ENCODE assay signal across 7 cellular contexts in genomic region chr5:32585122-32585445, GRCh38. TPM values are rescaled to one million over a fixed set of nuclear protein-coding genes. Genes with fewer than 3 reads are reported as not detected.
DNase-seq lines count a peak whose midpoint lies in the region; ATAC-seq and TF ChIP-seq lines count a peak whose summit lies in the region.

No MANE protein-coding gene starts in this region.

- peak overlapping the region; percentile 94 for H3K4me3 Mint-ChIP-seq in activated T-helper 1 cell treated with anti-CD3 and anti-CD28 coated beads, Interleukin-12 subunit alpha, Interleukin-12 subunit beta, Interleukin-2, Interleukin-4 antibody, amounts not matched to agents 30 ng/mL and 10 ng/mL and 1 ng/mL, durations not matched to agents 14 hours and 24 hours and 36 hours
- H3K4me3 Mint-ChIP-seq in stimulated activated naive CD8-positive, alpha-beta T cell treated with anti-CD3 and anti-CD28 coated beads, Interleukin-15, amount 100 ng/mL, for 72 hours, result peak overlapping the region; percentile 90 to 96

- DNase-seq in HL-60 (ENCODE audit: low read depth in 1 of 2, low spot score in 1 of 2), result no peak
- no peak for DNase-seq in activated T-helper 1 cell treated with anti-CD3 and anti-CD28 coated beads, Interleukin-12 subunit alpha, Interleukin-12 subunit beta, Interleukin-2, Interleukin-4 antibody, amounts not matched to agents 30 ng/mL and 10 ng/mL and 1 ng/mL, durations not matched to agents 14 hours and 24 hours and 36 hours (ENCODE audit: low spot score)
- no peak for DNase-seq in stimulated activated naive CD8-positive, alpha-beta T cell treated with anti-CD3 and anti-CD28 coated beads, Interleukin-15, amount 100 ng/mL, for 72 hours
- DNase-seq in NCI-H345 treated with DMSO at 0.1 percent for 48 hours (lab: John Stamatoyannopoulos, UW; ENCODE audit: unreplicated experiment), result no peak
- DNase-seq in NCI-H2081 (lab: John Stamatoyannopoulos, UW), result no peak

- H3K4me3 ChIP-seq in HL-60 (replicated peaks; ENCODE audit: insufficient read depth, low read length), result no peak overlapping the region
- H3K4me3 ChIP-seq in iPS-20b (ENCODE audit: low read length), result peak overlapping the region; percentile 98

- peaks cover 26% of the 10 kb centered on the region for H3K4me1 ChIP-seq in iPS-20b (ENCODE audit: insufficient read depth, low read length)

- peak overlapping the region; percentile 85; the same call in 1 of the 2 replicates for H3K9ac ChIP-seq in iPS-20b (ENCODE audit: low read depth, low read length)

- H3K36me3 ChIP-seq in iPS-20b (ENCODE audit: insufficient read depth, low read depth, low read length), result peaks cover 22% of the 10 kb centered on the region

- intact Hi-C loops in activated T-helper 1 cell treated with anti-CD3 and anti-CD28 coated beads, Interleukin-12 subunit alpha, Interleukin-12 subunit beta, Interleukin-2, Interleukin-4 antibody, amounts not matched to agents 30 ng/mL and 10 ng/mL and 1 ng/mL, durations not matched to agents 14 hours and 24 hours and 36 hours (cut with micrococcal nuclease), result loop anchor here (1.0 to 5.0 kb wide), 7 partner anchors 43 to 1422 kb away; partner anchors contain the start of genes AMACR, C5orf22, DROSHA and GOLPH3

- peak overlapping the region; percentile 96 for H3K27ac ChIP-seq in HL-60 (replicated peaks)
- no peak overlapping the region for H3K27ac ChIP-seq in iPS-20b (ENCODE audit: low read length)

- ATAC-seq in stimulated activated naive CD8-positive, alpha-beta T cell treated with anti-CD3 and anti-CD28 coated beads, Interleukin-15, amount 100 ng/mL, for 72 hours, result no peak
- no peak for ATAC-seq in HG02763 (IDR thresholded peaks at IDR 0.05; ENCODE audit: unreplicated experiment)

- H3K27me3 ChIP-seq in HL-60 (ENCODE audit: insufficient read depth, poor library complexity, severe bottlenecking) (no peaks in the 10 kb centered on the region), iPS-20b (ENCODE audit: insufficient read depth, low read length) (no peaks in the 10 kb centered on the region)

- no peak for TF ChIP-seq CTCF in HL-60 (IDR thresholded peaks at IDR 0.05; ENCODE audit: insufficient read depth, low read length)

- no peaks in the 10 kb centered on the region for H3K27me3 Mint-ChIP-seq in activated T-helper 1 cell treated with anti-CD3 and anti-CD28 coated beads, Interleukin-12 subunit alpha, Interleukin-12 subunit beta, Interleukin-2, Interleukin-4 antibody, amounts not matched to agents 30 ng/mL and 10 ng/mL and 1 ng/mL, durations not matched to agents 14 hours and 24 hours and 36 hours (ENCODE audit: insufficient read depth)
- peaks cover 9% of the 10 kb centered on the region for H3K27me3 Mint-ChIP-seq in stimulated activated naive CD8-positive, alpha-beta T cell treated with anti-CD3 and anti-CD28 coated beads, Interleukin-15, amount 100 ng/mL, for 72 hours

- peaks cover 21% of the 10 kb centered on the region for H3K36me3 Mint-ChIP-seq in activated T-helper 1 cell treated with anti-CD3 and anti-CD28 coated beads, Interleukin-12 subunit alpha, Interleukin-12 subunit beta, Interleukin-2, Interleukin-4 antibody, amounts not matched to agents 30 ng/mL and 10 ng/mL and 1 ng/mL, durations not matched to agents 14 hours and 24 hours and 36 hours (ENCODE audit: low read depth)

- H3K9me3 ChIP-seq in iPS-20b (ENCODE audit: insufficient read depth, low read depth, low read length), result no peaks in the 10 kb centered on the region

- H3K27ac Mint-ChIP-seq in activated T-helper 1 cell treated with anti-CD3 and anti-CD28 coated beads, Interleukin-12 subunit alpha, Interleukin-12 subunit beta, Interleukin-2, Interleukin-4 antibody, amounts not matched to agents 30 ng/mL and 10 ng/mL and 1 ng/mL, durations not matched to agents 14 hours and 24 hours and 36 hours, result peak overlapping the region; percentile 99
- peak overlapping the region; percentile 97 to 98 for H3K27ac Mint-ChIP-seq in stimulated activated naive CD8-positive, alpha-beta T cell treated with anti-CD3 and anti-CD28 coated beads, Interleukin-15, amount 100 ng/mL, for 72 hours

- peaks cover 72% of the 10 kb centered on the region for H3K4me1 Mint-ChIP-seq in activated T-helper 1 cell treated with anti-CD3 and anti-CD28 coated beads, Interleukin-12 subunit alpha, Interleukin-12 subunit beta, Interleukin-2, Interleukin-4 antibody, amounts not matched to agents 30 ng/mL and 10 ng/mL and 1 ng/mL, durations not matched to agents 14 hours and 24 hours and 36 hours (ENCODE audit: low read depth)
- H3K4me1 Mint-ChIP-seq in stimulated activated naive CD8-positive, alpha-beta T cell treated with anti-CD3 and anti-CD28 coated beads, Interleukin-15, amount 100 ng/mL, for 72 hours, result peaks cover 59% of the 10 kb centered on the region

- H3K9me3 Mint-ChIP-seq in activated T-helper 1 cell treated with anti-CD3 and anti-CD28 coated beads, Interleukin-12 subunit alpha, Interleukin-12 subunit beta, Interleukin-2, Interleukin-4 antibody, amounts not matched to agents 30 ng/mL and 10 ng/mL and 1 ng/mL, durations not matched to agents 14 hours and 24 hours and 36 hours, result no peaks in the 10 kb centered on the region
- no peaks in the 10 kb centered on the region for H3K9me3 Mint-ChIP-seq in stimulated activated naive CD8-positive, alpha-beta T cell treated with anti-CD3 and anti-CD28 coated beads, Interleukin-15, amount 100 ng/mL, for 72 hours

RNA-seq across cellular contexts. Expression of gene SUB1, which starts 0.3 kb away (rescaled TPM):
- 408 and 428 TPM in 2 replicates for total RNA-seq in activated T-helper 1 cell treated with anti-CD3 and anti-CD28 coated beads, Interleukin-12 subunit alpha, Interleukin-12 subunit beta, Interleukin-2, Interleukin-4 antibody, amounts not matched to agents 30 ng/mL and 10 ng/mL and 1 ng/mL, durations not matched to agents 14 hours and 24 hours and 36 hours
